1 cellular context compared by ENCODE assay signal in the genomic region with DNA sequence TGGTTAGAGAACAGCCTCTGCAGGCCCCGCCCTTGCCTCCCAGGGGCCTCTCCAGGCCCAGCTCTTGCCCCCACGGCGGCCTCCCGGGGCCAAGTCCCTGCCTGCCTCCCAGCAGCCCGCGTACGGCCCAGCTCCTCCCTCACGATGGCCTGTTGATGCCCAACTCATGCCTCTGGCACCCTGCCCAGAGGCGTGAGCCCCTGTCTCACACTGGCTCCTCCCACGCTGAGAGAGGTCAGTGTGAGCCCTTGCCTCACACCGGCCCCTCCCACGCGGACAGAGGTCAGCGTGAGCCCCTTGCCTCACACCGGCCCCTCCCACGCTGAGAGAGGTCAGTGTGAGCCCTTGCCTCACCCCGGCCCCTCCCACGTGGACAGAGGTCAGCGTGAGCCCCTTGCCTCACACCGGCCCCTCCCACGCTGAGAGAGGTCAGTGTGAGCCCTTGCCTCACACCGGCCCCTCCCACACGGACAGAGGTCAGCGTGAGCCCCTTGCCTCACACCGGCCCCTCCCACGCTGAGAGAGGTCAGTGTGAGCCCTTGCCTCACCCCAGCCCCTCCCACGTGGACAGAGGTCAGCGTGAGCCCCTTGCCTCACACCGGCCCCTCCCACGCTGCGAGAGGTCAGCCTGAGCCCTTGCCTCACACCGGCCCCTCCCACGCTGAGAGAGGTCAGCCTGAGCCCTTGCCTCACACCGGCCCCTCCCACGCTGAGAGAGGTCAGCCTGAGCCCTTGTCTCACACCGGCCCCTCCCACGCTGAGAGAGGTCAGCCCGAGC.
TF ChIP-seq lines count a peak whose summit lies in the region.
"Not testable (repeated sequence)": the region's sequence is repeated elsewhere in the genome, so short reads cannot be mapped to it uniquely, and the experiment has no call there.

No MANE protein-coding gene starts in this region.

TF ChIP-seq in HepG2, 621 proteins besides CTCF, POLR2A, EP300 and RAD21 (continued from another document):
- TF ChIP-seq, protein P1, sequence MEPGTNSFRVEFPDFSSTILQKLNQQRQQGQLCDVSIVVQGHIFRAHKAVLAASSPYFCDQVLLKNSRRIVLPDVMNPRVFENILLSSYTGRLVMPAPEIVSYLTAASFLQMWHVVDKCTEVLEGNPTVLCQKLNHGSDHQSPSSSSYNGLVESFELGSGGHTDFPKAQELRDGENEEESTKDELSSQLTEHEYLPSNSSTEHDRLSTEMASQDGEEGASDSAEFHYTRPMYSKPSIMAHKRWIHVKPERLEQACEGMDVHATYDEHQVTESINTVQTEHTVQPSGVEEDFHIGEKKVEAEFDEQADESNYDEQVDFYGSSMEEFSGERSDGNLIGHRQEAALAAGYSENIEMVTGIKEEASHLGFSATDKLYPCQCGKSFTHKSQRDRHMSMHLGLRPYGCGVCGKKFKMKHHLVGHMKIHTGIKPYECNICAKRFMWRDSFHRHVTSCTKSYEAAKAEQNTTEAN (CRISPR knock-in tag; conservative IDR thresholded peaks at IDR 0.05) = peak; percentile 88
- TF ChIP-seq TAF1 (CRISPR knock-in tag; IDR thresholded peaks at IDR 0.05) = peak; percentile 22; the same call in 1 of the 2 replicates
- TF ChIP-seq NR2F1 (CRISPR knock-in tag; IDR thresholded peaks at IDR 0.05) = peak in 1 of 2 experiments; percentile 92; a peak in 2 of 4 replicates
- TF ChIP-seq MXD4 (CRISPR knock-in tag; IDR thresholded peaks at IDR 0.05) = peak; percentile 64; the same call in 1 of the 2 replicates
- TF ChIP-seq, protein P2, sequence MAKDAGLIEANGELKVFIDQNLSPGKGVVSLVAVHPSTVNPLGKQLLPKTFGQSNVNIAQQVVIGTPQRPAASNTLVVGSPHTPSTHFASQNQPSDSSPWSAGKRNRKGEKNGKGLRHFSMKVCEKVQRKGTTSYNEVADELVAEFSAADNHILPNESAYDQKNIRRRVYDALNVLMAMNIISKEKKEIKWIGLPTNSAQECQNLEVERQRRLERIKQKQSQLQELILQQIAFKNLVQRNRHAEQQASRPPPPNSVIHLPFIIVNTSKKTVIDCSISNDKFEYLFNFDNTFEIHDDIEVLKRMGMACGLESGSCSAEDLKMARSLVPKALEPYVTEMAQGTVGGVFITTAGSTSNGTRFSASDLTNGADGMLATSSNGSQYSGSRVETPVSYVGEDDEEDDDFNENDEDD (CRISPR knock-in tag; IDR thresholded peaks at IDR 0.05; ENCODE audit: borderline replicate concordance) = peak; percentile 67; the same call in 1 of the 2 replicates
- TF ChIP-seq NFKBIZ (CRISPR knock-in tag; IDR thresholded peaks at IDR 0.05) = 0 out of 2 replicates have a peak, but pooled peaks have one; percentile 72
- TF ChIP-seq FOXP1 (IDR thresholded peaks at IDR 0.05) = not testable (repeated sequence)
- TF ChIP-seq FOXP1 (CRISPR knock-in tag; IDR thresholded peaks at IDR 0.05) = peak; percentile 46
- peak; percentile 85; the same call in 1 of the 2 replicates for TF ChIP-seq MIER3 (CRISPR knock-in tag; IDR thresholded peaks at IDR 0.05; ENCODE audit: borderline replicate concordance)
- TF ChIP-seq HOXA3 (CRISPR knock-in tag; IDR thresholded peaks at IDR 0.05) = peak; percentile 80
- TF ChIP-seq CBX5 (CRISPR knock-in tag; IDR thresholded peaks at IDR 0.05; ENCODE audit: borderline replicate concordance) = peak; percentile 43; the same call in 1 of the 2 replicates
- peak; percentile 51; the same call in 1 of the 2 replicates for TF ChIP-seq ZNF792 (CRISPR knock-in tag; IDR thresholded peaks at IDR 0.05)
- TF ChIP-seq ZNF614 (CRISPR knock-in tag; IDR thresholded peaks at IDR 0.05; ENCODE audit: borderline replicate concordance) = peak; percentile 61; the same call in 1 of the 2 replicates
- peak; percentile 87 for TF ChIP-seq RXRB (CRISPR knock-in tag; IDR thresholded peaks at IDR 0.05; ENCODE audit: borderline replicate concordance)
- TF ChIP-seq ZNF263 (CRISPR knock-in tag; IDR thresholded peaks at IDR 0.05) = 0 out of 2 replicates have a peak, but pooled peaks have one; percentile 38
- peak; percentile 40; the same call in 1 of the 2 replicates for TF ChIP-seq ZNF143 (CRISPR knock-in tag; IDR thresholded peaks at IDR 0.05)
- TF ChIP-seq, protein P3, sequence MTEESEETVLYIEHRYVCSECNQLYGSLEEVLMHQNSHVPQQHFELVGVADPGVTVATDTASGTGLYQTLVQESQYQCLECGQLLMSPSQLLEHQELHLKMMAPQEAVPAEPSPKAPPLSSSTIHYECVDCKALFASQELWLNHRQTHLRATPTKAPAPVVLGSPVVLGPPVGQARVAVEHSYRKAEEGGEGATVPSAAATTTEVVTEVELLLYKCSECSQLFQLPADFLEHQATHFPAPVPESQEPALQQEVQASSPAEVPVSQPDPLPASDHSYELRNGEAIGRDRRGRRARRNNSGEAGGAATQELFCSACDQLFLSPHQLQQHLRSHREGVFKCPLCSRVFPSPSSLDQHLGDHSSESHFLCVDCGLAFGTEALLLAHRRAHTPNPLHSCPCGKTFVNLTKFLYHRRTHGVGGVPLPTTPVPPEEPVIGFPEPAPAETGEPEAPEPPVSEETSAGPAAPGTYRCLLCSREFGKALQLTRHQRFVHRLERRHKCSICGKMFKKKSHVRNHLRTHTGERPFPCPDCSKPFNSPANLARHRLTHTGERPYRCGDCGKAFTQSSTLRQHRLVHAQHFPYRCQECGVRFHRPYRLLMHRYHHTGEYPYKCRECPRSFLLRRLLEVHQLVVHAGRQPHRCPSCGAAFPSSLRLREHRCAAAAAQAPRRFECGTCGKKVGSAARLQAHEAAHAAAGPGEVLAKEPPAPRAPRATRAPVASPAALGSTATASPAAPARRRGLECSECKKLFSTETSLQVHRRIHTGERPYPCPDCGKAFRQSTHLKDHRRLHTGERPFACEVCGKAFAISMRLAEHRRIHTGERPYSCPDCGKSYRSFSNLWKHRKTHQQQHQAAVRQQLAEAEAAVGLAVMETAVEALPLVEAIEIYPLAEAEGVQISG (CRISPR knock-in tag; IDR thresholded peaks at IDR 0.05) = peak; percentile 53
- peak; percentile 66; the same call in 1 of the 2 replicates for TF ChIP-seq YEATS4 (CRISPR knock-in tag; IDR thresholded peaks at IDR 0.05; ENCODE audit: borderline replicate concordance)
- TF ChIP-seq SMAD3 (CRISPR knock-in tag; IDR thresholded peaks at IDR 0.05) = 0 out of 2 replicates have a peak, but pooled peaks have one; percentile 52
- TF ChIP-seq, protein P4, sequence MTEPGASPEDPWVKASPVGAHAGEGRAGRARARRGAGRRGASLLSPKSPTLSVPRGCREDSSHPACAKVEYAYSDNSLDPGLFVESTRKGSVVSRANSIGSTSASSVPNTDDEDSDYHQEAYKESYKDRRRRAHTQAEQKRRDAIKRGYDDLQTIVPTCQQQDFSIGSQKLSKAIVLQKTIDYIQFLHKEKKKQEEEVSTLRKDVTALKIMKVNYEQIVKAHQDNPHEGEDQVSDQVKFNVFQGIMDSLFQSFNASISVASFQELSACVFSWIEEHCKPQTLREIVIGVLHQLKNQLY (CRISPR knock-in tag; IDR thresholded peaks at IDR 0.05) = peak; percentile 68; the same call in 1 of the 2 replicates
- TF ChIP-seq, protein P5, sequence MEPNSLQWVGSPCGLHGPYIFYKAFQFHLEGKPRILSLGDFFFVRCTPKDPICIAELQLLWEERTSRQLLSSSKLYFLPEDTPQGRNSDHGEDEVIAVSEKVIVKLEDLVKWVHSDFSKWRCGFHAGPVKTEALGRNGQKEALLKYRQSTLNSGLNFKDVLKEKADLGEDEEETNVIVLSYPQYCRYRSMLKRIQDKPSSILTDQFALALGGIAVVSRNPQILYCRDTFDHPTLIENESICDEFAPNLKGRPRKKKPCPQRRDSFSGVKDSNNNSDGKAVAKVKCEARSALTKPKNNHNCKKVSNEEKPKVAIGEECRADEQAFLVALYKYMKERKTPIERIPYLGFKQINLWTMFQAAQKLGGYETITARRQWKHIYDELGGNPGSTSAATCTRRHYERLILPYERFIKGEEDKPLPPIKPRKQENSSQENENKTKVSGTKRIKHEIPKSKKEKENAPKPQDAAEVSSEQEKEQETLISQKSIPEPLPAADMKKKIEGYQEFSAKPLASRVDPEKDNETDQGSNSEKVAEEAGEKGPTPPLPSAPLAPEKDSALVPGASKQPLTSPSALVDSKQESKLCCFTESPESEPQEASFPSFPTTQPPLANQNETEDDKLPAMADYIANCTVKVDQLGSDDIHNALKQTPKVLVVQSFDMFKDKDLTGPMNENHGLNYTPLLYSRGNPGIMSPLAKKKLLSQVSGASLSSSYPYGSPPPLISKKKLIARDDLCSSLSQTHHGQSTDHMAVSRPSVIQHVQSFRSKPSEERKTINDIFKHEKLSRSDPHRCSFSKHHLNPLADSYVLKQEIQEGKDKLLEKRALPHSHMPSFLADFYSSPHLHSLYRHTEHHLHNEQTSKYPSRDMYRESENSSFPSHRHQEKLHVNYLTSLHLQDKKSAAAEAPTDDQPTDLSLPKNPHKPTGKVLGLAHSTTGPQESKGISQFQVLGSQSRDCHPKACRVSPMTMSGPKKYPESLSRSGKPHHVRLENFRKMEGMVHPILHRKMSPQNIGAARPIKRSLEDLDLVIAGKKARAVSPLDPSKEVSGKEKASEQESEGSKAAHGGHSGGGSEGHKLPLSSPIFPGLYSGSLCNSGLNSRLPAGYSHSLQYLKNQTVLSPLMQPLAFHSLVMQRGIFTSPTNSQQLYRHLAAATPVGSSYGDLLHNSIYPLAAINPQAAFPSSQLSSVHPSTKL (CRISPR knock-in tag; IDR thresholded peaks at IDR 0.05) = peak; percentile 74
- TF ChIP-seq, protein P6, sequence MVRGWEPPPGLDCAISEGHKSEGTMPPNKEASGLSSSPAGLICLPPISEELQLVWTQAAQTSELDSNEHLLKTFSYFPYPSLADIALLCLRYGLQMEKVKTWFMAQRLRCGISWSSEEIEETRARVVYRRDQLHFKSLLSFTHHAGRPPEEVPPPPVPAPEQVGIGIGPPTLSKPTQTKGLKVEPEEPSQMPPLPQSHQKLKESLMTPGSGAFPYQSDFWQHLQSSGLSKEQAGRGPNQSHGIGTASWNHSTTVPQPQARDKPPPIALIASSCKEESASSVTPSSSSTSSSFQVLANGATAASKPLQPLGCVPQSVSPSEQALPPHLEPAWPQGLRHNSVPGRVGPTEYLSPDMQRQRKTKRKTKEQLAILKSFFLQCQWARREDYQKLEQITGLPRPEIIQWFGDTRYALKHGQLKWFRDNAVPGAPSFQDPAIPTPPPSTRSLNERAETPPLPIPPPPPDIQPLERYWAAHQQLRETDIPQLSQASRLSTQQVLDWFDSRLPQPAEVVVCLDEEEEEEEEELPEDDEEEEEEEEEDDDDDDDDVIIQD (CRISPR knock-in tag; IDR thresholded peaks at IDR 0.05; ENCODE audit: low read depth) = peak; percentile 27; the same call in 1 of the 2 replicates
- peak; percentile 41; the same call in 1 of the 2 replicates for TF ChIP-seq GATAD1 (CRISPR knock-in tag; IDR thresholded peaks at IDR 0.05)
- 0 out of 2 replicates have a peak, but pooled peaks have one; percentile 49 for TF ChIP-seq ZNF766 (CRISPR knock-in tag; IDR thresholded peaks at IDR 0.05; ENCODE audit: borderline replicate concordance)
- peak; percentile 84; the same call in 1 of the 2 replicates for TF ChIP-seq ERF (CRISPR knock-in tag; IDR thresholded peaks at IDR 0.05)
- peak; percentile 48; the same call in 1 of the 2 replicates for TF ChIP-seq KAT8 (CRISPR knock-in tag; IDR thresholded peaks at IDR 0.05)
- TF ChIP-seq, protein P7, sequence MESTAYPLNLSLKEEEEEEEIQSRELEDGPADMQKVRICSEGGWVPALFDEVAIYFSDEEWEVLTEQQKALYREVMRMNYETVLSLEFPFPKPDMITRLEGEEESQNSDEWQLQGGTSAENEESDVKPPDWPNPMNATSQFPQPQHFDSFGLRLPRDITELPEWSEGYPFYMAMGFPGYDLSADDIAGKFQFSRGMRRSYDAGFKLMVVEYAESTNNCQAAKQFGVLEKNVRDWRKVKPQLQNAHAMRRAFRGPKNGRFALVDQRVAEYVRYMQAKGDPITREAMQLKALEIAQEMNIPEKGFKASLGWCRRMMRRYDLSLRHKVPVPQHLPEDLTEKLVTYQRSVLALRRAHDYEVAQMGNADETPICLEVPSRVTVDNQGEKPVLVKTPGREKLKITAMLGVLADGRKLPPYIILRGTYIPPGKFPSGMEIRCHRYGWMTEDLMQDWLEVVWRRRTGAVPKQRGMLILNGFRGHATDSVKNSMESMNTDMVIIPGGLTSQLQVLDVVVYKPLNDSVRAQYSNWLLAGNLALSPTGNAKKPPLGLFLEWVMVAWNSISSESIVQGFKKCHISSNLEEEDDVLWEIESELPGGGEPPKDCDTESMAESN (CRISPR knock-in tag; conservative IDR thresholded peaks at IDR 0.05) = peak; percentile 61; the same call in 1 of the 2 replicates
- peak; percentile 48 for TF ChIP-seq BHLHE40 (IDR thresholded peaks at IDR 0.05; ENCODE audit: low read length)
- TF ChIP-seq ZFY (CRISPR knock-in tag; IDR thresholded peaks at IDR 0.05) = peak; percentile 61
- TF ChIP-seq, protein P8, sequence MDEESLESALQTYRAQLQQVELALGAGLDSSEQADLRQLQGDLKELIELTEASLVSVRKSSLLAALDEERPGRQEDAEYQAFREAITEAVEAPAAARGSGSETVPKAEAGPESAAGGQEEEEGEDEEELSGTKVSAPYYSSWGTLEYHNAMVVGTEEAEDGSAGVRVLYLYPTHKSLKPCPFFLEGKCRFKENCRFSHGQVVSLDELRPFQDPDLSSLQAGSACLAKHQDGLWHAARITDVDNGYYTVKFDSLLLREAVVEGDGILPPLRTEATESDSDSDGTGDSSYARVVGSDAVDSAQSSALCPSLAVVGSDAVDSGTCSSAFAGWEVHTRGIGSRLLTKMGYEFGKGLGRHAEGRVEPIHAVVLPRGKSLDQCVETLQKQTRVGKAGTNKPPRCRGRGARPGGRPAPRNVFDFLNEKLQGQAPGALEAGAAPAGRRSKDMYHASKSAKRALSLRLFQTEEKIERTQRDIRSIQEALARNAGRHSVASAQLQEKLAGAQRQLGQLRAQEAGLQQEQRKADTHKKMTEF (CRISPR knock-in tag; IDR thresholded peaks at IDR 0.05) = peak; percentile 88
- TF ChIP-seq BCL6 (CRISPR knock-in tag; IDR thresholded peaks at IDR 0.05) = 0 out of 2 replicates have a peak, but pooled peaks have one; percentile 54
- peak; percentile 90 for TF ChIP-seq SP5 (CRISPR knock-in tag; IDR thresholded peaks at IDR 0.05; ENCODE audit: borderline replicate concordance, low read depth)
- TF ChIP-seq, protein P9, sequence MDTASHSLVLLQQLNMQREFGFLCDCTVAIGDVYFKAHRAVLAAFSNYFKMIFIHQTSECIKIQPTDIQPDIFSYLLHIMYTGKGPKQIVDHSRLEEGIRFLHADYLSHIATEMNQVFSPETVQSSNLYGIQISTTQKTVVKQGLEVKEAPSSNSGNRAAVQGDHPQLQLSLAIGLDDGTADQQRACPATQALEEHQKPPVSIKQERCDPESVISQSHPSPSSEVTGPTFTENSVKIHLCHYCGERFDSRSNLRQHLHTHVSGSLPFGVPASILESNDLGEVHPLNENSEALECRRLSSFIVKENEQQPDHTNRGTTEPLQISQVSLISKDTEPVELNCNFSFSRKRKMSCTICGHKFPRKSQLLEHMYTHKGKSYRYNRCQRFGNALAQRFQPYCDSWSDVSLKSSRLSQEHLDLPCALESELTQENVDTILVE (CRISPR knock-in tag; IDR thresholded peaks at IDR 0.05) = peak; percentile 17; the same call in 1 of the 2 replicates
- peak; percentile 61 for TF ChIP-seq GATAD2A (CRISPR knock-in tag; IDR thresholded peaks at IDR 0.05)
- TF ChIP-seq, protein P10, sequence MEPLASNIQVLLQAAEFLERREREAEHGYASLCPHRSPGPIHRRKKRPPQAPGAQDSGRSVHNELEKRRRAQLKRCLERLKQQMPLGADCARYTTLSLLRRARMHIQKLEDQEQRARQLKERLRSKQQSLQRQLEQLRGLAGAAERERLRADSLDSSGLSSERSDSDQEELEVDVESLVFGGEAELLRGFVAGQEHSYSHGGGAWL (CRISPR knock-in tag; IDR thresholded peaks at IDR 0.05) = peak; percentile 47; the same call in 1 of the 2 replicates
